In the genomic region with DNA sequence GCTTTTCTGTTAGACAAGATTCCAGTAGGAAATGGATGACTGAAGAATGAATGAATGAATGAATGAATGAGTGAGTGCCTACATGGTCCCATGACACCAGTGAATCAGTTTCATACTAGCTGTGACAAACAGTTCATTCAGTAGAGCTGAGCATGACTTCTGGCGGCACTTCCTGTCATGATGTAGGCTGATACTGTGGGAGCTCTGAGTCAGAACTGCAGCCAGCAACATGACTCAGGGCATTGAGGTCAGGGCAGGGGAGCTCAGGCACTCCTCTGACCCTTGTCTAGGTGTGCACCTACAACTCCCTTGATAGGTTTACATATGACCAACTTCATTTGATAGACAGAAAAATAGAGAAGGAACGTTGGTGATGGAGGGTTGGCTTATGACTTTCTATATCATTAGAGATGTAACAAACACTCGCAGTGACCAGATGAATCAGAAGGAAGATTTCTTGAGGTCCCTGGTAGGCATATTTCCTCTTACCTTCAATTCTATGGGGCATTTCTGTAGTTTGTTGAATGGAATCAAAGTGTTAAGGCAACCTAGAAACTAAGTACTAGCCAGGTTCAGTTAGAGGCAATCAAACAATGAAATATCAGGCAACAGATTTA, we compare ENCODE assay signal across 1 cellular context.
TF ChIP-seq lines count a peak whose summit lies in the region.

No MANE protein-coding gene starts in this region.

TF ChIP-seq in GM12878, 131 proteins besides CTCF, POLR2A, EP300 and RAD21 (continued from another document and continues in another):
- TF ChIP-seq ATF2 (IDR thresholded peaks at IDR 0.05; ENCODE audit: low read length) (0 out of 2 replicates have a peak, but pooled peaks have one; percentile 46), TBL1XR1 (IDR thresholded peaks at IDR 0.05; ENCODE audit: low read depth, low read length) (no peak), EZH2 (IDR thresholded peaks at IDR 0.05; ENCODE audit: borderline replicate concordance, control insufficient read depth, low read depth, low read length) (no peak), TARDBP (IDR thresholded peaks at IDR 0.05; ENCODE audit: borderline replicate concordance) (no peak), STAT1 (conservative IDR thresholded peaks at IDR 0.05) (no peak), MEF2B (IDR thresholded peaks at IDR 0.05; ENCODE audit: partially characterized antibody, poor library complexity, severe bottlenecking) (peak; percentile 30), NR2C2 (IDR thresholded peaks at IDR 0.05; ENCODE audit: borderline replicate concordance, control insufficient read depth, insufficient read length, low read depth) (no peak), JUND (IDR thresholded peaks at IDR 0.05; ENCODE audit: low read depth, low read length) (0 out of 2 replicates have a peak, but pooled peaks have one; percentile 23), SUPT20H (IDR thresholded peaks at IDR 0.05; ENCODE audit: borderline replicate concordance, control insufficient read depth, low read depth, low read length) (no peak), SUZ12 (IDR thresholded peaks at IDR 0.05; ENCODE audit: unreplicated experiment) (no peak), MTA3 (IDR thresholded peaks at IDR 0.05; ENCODE audit: borderline replicate concordance, low read length) (no peak), HSF1 (IDR thresholded peaks at IDR 0.05; ENCODE audit: low read depth, low read length) (no peak), IRF3 (IDR thresholded peaks at IDR 0.05) (no peak), SRF (IDR thresholded peaks at IDR 0.05; ENCODE audit: low read depth in 2 of 2, low read length in 2 of 2) (no peak), CBX5 (IDR thresholded peaks at IDR 0.05; ENCODE audit: low read depth) (no peak), SMAD1 (IDR thresholded peaks at IDR 0.05; ENCODE audit: low read depth, partially characterized antibody) (no peak), ZNF24 (IDR thresholded peaks at IDR 0.05) (peak; percentile 99), LARP7 (IDR thresholded peaks at IDR 0.05) (no peak), MXI1 (IDR thresholded peaks at IDR 0.05; ENCODE audit: low read depth, low read length) (no peak), FOS (IDR thresholded peaks at IDR 0.05; ENCODE audit: borderline replicate concordance, extremely low read depth, insufficient read length) (no peak), IKZF1 (conservative IDR thresholded peaks at IDR 0.05) (peak; percentile 72), CREM (IDR thresholded peaks at IDR 0.05; ENCODE audit: low read depth) (0 out of 2 replicates have a peak, but pooled peaks have one; percentile 54), GABPA (IDR thresholded peaks at IDR 0.05; ENCODE audit: low read depth) (peak; percentile 41; the same call in 1 of the 2 replicates), MYB (IDR thresholded peaks at IDR 0.05; ENCODE audit: borderline replicate concordance, low read depth, low read length) (no peak), CHD1 (IDR thresholded peaks at IDR 0.05; ENCODE audit: low read depth, low read length) (no peak), CHD2 (IDR thresholded peaks at IDR 0.05; ENCODE audit: borderline replicate concordance, low read depth, low read length) (no peak), PAX5 (IDR thresholded peaks at IDR 0.05; ENCODE audit: borderline replicate concordance, low read depth, low read length) (no peak), ZSCAN29 (IDR thresholded peaks at IDR 0.05) (no peak), MTA2 (IDR thresholded peaks at IDR 0.05; ENCODE audit: low read depth) (peak; percentile 70), ATF3 (IDR thresholded peaks at IDR 0.05; ENCODE audit: borderline replicate concordance, extremely low read depth, low read depth, low read length) (no peak), SIN3A (IDR thresholded peaks at IDR 0.05; ENCODE audit: low read depth, low read length) (no peak), RFX5 (IDR thresholded peaks at IDR 0.05; ENCODE audit: low read depth, low read length) (no peak), JUNB (IDR thresholded peaks at IDR 0.05) (peak; percentile 87)
- TF ChIP-seq, protein P1, sequence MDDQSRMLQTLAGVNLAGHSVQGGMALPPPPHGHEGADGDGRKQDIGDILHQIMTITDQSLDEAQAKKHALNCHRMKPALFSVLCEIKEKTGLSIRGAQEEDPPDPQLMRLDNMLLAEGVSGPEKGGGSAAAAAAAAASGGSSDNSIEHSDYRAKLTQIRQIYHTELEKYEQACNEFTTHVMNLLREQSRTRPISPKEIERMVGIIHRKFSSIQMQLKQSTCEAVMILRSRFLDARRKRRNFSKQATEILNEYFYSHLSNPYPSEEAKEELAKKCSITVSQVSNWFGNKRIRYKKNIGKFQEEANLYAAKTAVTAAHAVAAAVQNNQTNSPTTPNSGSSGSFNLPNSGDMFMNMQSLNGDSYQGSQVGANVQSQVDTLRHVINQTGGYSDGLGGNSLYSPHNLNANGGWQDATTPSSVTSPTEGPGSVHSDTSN (IDR thresholded peaks at IDR 0.05; ENCODE audit: insufficient replicate concordance, low read depth, low read length) = no peak
- TF ChIP-seq, protein P2, sequence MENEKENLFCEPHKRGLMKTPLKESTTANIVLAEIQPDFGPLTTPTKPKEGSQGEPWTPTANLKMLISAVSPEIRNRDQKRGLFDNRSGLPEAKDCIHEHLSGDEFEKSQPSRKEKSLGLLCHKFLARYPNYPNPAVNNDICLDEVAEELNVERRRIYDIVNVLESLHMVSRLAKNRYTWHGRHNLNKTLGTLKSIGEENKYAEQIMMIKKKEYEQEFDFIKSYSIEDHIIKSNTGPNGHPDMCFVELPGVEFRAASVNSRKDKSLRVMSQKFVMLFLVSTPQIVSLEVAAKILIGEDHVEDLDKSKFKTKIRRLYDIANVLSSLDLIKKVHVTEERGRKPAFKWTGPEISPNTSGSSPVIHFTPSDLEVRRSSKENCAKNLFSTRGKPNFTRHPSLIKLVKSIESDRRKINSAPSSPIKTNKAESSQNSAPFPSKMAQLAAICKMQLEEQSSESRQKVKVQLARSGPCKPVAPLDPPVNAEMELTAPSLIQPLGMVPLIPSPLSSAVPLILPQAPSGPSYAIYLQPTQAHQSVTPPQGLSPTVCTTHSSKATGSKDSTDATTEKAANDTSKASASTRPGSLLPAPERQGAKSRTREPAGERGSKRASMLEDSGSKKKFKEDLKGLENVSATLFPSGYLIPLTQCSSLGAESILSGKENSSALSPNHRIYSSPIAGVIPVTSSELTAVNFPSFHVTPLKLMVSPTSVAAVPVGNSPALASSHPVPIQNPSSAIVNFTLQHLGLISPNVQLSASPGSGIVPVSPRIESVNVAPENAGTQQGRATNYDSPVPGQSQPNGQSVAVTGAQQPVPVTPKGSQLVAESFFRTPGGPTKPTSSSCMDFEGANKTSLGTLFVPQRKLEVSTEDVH (IDR thresholded peaks at IDR 0.05; ENCODE audit: low read depth, partially characterized antibody) = no peak
- TF ChIP-seq, protein P3, sequence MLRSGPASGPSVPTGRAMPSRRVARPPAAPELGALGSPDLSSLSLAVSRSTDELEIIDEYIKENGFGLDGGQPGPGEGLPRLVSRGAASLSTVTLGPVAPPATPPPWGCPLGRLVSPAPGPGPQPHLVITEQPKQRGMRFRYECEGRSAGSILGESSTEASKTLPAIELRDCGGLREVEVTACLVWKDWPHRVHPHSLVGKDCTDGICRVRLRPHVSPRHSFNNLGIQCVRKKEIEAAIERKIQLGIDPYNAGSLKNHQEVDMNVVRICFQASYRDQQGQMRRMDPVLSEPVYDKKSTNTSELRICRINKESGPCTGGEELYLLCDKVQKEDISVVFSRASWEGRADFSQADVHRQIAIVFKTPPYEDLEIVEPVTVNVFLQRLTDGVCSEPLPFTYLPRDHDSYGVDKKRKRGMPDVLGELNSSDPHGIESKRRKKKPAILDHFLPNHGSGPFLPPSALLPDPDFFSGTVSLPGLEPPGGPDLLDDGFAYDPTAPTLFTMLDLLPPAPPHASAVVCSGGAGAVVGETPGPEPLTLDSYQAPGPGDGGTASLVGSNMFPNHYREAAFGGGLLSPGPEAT (IDR thresholded peaks at IDR 0.05; ENCODE audit: low read depth) = peak; percentile 49; the same call in 1 of the 2 replicates
- TF ChIP-seq, protein P4, sequence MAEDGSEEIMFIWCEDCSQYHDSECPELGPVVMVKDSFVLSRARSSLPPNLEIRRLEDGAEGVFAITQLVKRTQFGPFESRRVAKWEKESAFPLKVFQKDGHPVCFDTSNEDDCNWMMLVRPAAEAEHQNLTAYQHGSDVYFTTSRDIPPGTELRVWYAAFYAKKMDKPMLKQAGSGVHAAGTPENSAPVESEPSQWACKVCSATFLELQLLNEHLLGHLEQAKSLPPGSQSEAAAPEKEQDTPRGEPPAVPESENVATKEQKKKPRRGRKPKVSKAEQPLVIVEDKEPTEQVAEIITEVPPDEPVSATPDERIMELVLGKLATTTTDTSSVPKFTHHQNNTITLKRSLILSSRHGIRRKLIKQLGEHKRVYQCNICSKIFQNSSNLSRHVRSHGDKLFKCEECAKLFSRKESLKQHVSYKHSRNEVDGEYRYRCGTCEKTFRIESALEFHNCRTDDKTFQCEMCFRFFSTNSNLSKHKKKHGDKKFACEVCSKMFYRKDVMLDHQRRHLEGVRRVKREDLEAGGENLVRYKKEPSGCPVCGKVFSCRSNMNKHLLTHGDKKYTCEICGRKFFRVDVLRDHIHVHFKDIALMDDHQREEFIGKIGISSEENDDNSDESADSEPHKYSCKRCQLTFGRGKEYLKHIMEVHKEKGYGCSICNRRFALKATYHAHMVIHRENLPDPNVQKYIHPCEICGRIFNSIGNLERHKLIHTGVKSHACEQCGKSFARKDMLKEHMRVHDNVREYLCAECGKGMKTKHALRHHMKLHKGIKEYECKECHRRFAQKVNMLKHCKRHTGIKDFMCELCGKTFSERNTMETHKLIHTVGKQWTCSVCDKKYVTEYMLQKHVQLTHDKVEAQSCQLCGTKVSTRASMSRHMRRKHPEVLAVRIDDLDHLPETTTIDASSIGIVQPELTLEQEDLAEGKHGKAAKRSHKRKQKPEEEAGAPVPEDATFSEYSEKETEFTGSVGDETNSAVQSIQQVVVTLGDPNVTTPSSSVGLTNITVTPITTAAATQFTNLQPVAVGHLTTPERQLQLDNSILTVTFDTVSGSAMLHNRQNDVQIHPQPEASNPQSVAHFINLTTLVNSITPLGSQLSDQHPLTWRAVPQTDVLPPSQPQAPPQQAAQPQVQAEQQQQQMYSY (CRISPR knock-in tag; IDR thresholded peaks at IDR 0.05) = no peak
- TF ChIP-seq, protein P5, sequence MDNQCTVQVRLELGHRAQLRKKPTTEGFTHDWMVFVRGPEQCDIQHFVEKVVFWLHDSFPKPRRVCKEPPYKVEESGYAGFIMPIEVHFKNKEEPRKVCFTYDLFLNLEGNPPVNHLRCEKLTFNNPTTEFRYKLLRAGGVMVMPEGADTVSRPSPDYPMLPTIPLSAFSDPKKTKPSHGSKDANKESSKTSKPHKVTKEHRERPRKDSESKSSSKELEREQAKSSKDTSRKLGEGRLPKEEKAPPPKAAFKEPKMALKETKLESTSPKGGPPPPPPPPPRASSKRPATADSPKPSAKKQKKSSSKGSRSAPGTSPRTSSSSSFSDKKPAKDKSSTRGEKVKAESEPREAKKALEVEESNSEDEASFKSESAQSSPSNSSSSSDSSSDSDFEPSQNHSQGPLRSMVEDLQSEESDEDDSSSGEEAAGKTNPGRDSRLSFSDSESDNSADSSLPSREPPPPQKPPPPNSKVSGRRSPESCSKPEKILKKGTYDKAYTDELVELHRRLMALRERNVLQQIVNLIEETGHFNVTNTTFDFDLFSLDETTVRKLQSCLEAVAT (IDR thresholded peaks at IDR 0.05) = no peak
- TF ChIP-seq, protein P6, sequence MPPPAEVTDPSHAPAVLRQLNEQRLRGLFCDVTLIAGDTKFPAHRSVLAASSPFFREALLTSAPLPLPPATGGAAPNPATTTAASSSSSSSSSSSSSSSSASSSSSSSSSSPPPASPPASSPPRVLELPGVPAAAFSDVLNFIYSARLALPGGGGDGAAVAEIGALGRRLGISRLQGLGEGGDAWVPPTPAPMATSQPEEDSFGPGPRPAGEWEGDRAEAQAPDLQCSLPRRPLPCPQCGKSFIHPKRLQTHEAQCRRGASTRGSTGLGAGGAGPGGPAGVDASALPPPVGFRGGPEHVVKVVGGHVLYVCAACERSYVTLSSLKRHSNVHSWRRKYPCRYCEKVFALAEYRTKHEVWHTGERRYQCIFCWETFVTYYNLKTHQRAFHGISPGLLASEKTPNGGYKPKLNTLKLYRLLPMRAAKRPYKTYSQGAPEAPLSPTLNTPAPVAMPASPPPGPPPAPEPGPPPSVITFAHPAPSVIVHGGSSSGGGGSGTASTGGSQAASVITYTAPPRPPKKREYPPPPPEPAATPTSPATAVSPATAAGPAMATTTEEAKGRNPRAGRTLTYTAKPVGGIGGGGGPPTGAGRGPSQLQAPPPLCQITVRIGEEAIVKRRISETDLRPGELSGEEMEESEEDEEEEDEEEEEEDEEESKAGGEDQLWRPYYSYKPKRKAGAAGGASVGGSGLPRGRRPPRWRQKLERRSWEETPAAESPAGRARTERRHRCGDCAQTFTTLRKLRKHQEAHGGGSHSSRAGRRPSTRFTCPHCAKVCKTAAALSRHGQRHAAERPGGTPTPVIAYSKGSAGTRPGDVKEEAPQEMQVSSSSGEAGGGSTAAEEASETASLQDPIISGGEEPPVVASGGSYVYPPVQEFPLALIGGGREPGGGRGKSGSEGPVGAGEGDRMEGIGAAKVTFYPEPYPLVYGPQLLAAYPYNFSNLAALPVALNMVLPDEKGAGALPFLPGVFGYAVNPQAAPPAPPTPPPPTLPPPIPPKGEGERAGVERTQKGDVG (CRISPR knock-in tag; IDR thresholded peaks at IDR 0.05) = no peak
